ENCODE assay signal across 8 cellular contexts in the genomic region with DNA sequence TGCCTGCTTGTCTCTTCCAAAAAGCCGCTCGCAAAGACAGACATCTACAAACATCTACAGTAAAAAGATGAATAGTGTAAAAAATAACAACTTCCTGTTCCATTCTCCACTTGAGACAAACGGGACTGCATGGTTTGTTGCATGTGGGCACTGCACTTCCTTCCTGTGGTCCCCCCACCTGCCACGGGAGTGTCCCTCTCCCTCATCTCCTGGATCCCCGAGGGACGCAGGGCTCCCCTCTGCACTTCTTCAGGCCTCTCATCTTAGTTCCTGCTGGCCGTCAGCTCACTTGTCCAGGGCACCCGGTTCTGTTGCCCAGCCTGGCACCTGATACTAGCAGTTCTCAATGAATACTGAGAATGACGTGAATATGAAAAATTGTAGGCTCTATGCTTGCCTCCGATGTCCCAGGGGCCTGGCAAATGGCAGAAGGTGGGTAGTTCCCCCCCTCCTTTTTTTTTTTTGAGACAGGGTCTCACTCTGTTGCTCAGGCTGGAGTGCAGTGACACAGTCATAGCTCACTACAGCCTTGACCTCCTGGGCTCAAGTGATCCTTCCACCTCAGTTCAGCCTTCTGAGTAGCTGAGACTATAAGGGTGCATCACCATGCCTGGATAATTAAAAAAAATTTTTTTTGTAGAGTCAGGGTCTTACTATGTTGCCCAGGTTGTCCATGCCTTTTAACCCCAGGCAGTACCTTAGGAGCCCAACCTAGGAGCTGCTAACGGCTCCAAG. TPM values are rescaled to one million over a fixed set of nuclear protein-coding genes. Genes with fewer than 3 reads are reported as not detected.
DNase-seq lines count a peak whose midpoint lies in the region; ATAC-seq and TF ChIP-seq lines count a peak whose summit lies in the region.

No MANE protein-coding gene starts in this region.

- peak overlapping the region; percentile 66 to 91 (median 83) for H3K4me3 Mint-ChIP-seq in CD4-positive, alpha-beta memory T cell
- H3K4me3 Mint-ChIP-seq in nephron: peak overlapping the region in 1 of 3 experiments; percentile 74

- H3K36me3 ChIP-seq in CD4-positive, alpha-beta memory T cell (ENCODE audit: insufficient read depth, low read length): no peaks in the 10 kb centered on the region
- no peaks in the 10 kb centered on the region for H3K36me3 ChIP-seq in MM.1S (replicated peaks; ENCODE audit: insufficient read depth, low read length)

- intact Hi-C loops in CD4-positive, alpha-beta memory T cell (cut with micrococcal nuclease): loop anchor here (5.0 kb wide), 1 partner anchor 293 kb away; a partner anchor contains a TSS

- H3K27me3 Mint-ChIP-seq in CD4-positive, alpha-beta memory T cell: no peaks in the 10 kb centered on the region
- no peaks in the 10 kb centered on the region for H3K27me3 Mint-ChIP-seq in nephron (ENCODE audit: low read depth)

- H3K9me3 ChIP-seq in CD4-positive, alpha-beta memory T cell (ENCODE audit: control insufficient read depth in 1 of 2, low read length in 2 of 2): no peaks in the 10 kb centered on the region
- H3K9me3 ChIP-seq in MM.1S (replicated peaks; ENCODE audit: insufficient read depth, low read length): no peaks in the 10 kb centered on the region

- H3K4me1 ChIP-seq in CD4-positive, alpha-beta memory T cell (ENCODE audit: insufficient read depth, low read length): peaks cover 43% of the 10 kb centered on the region
- H3K4me1 ChIP-seq in MM.1S (ENCODE audit: low read length): peaks cover 20% of the 10 kb centered on the region

- peaks cover 3% of the 10 kb centered on the region; the same call in 1 of the 2 replicates for H3F3A ChIP-seq in MM.1S (ENCODE audit: insufficient read depth, low read length)

- DNase-seq in CD4-positive, alpha-beta memory T cell: peak; percentile 56 to 68 (median 65)
- DNase-seq in MM.1S (no peak), HCEC 1CT (no peak), LoVo (ENCODE audit: low spot score) (no peak), superior temporal gyrus (ENCODE audit: extremely low spot score) (no peak)
- DNase-seq in activated naive CD4-positive, alpha-beta T cell treated with anti-CD3 and anti-CD28 coated beads, Interleukin-2, amount 50 U/mL, for 72 hours (ENCODE audit: low spot score in 2 of 2): no peak

- CTCF ChIA-PET in CD4-positive, alpha-beta memory T cell (lab: Charles Lee; ENCODE audit: partially characterized antibody): interaction anchor here (1.0 kb wide), 1 partner anchor 24 kb away, joined by 4 read pairs; no protein-coding TSS in a partner anchor

- no peaks in the 10 kb centered on the region for H3K9me2 ChIP-seq in MM.1S (replicated peaks; ENCODE audit: insufficient read depth, low read length)

- ATAC-seq in activated naive CD4-positive, alpha-beta T cell treated with anti-CD3 and anti-CD28 coated beads, Interleukin-2, amount 50 U/mL, for 72 hours: no peak
- no peak for ATAC-seq in GM21447 (IDR thresholded peaks at IDR 0.05; ENCODE audit: unreplicated experiment)

- TF ChIP-seq CTCF in MM.1S (IDR thresholded peaks at IDR 0.05; ENCODE audit: low read length) (no peak), nephron (IDR thresholded peaks at IDR 0.05; ENCODE audit: unreplicated experiment in 3 of 3) (no peak)

- H3K9ac ChIP-seq in MM.1S (ENCODE audit: low read length): no peak overlapping the region

- no peak overlapping the region for H3K4me2 ChIP-seq in MM.1S (ENCODE audit: low read depth, low read length)

- H3K4me3 ChIP-seq in CD4-positive, alpha-beta memory T cell (ENCODE audit: low read length in 2 of 2): no peak overlapping the region
- H3K4me3 ChIP-seq in MM.1S (ENCODE audit: low read length): no peak overlapping the region

- peak overlapping the region; percentile 65 to 89 (median 80) for H3K27ac Mint-ChIP-seq in CD4-positive, alpha-beta memory T cell
- peak overlapping the region; percentile 31 to 52 for H3K27ac Mint-ChIP-seq in activated naive CD4-positive, alpha-beta T cell treated with anti-CD3 and anti-CD28 coated beads, Interleukin-2, amount 50 U/mL, for 72 hours
- peak overlapping the region in 2 of 3 experiments; percentile 44 to 61 for H3K27ac Mint-ChIP-seq in nephron

- H4K20me1 ChIP-seq in MM.1S (ENCODE audit: insufficient read depth, low read length): no peaks in the 10 kb centered on the region

- H3K27ac ChIP-seq in CD4-positive, alpha-beta memory T cell (ENCODE audit: low read depth, low read length): no peak overlapping the region
- H3K27ac ChIP-seq in MM.1S (ENCODE audit: low read length): peak overlapping the region; percentile 31; the same call in 1 of the 2 replicates

- H3K27me3 ChIP-seq in CD4-positive, alpha-beta memory T cell (ENCODE audit: insufficient read depth, low read length): no peaks in the 10 kb centered on the region
- no peaks in the 10 kb centered on the region for H3K27me3 ChIP-seq in MM.1S (replicated peaks; ENCODE audit: insufficient read depth, low read length)

- peaks cover 17% of the 10 kb centered on the region for H3K79me2 ChIP-seq in MM.1S (ENCODE audit: low read length)

- H3K9me3 Mint-ChIP-seq in CD4-positive, alpha-beta memory T cell: no peaks in the 10 kb centered on the region
- H3K9me3 Mint-ChIP-seq in activated naive CD4-positive, alpha-beta T cell treated with anti-CD3 and anti-CD28 coated beads, Interleukin-2, amount 50 U/mL, for 72 hours: no peaks in the 10 kb centered on the region
- H3K9me3 Mint-ChIP-seq in nephron: no peaks in the 10 kb centered on the region

- POLR2A ChIA-PET in CD4-positive, alpha-beta memory T cell (lab: Charles Lee; ENCODE audit: partially characterized antibody): interaction anchor here (1.2 to 1.3 kb wide), 2 partner anchors 18 to 63 kb away, joined by 4 read pairs; a partner anchor contains a TSS

- H2AFZ ChIP-seq in MM.1S (ENCODE audit: low read length): no peak overlapping the region

- peaks cover 10 to 36% (median 22%) of the 10 kb centered on the region in 4 donors for H3K4me1 Mint-ChIP-seq in CD4-positive, alpha-beta memory T cell
- peaks cover 24% of the 10 kb centered on the region for H3K4me1 Mint-ChIP-seq in nephron

- peaks cover 0 to 2% of the 10 kb centered on the region in 2 donors for H3K36me3 Mint-ChIP-seq in CD4-positive, alpha-beta memory T cell
- no peaks in the 10 kb centered on the region for H3K36me3 Mint-ChIP-seq in activated naive CD4-positive, alpha-beta T cell treated with anti-CD3 and anti-CD28 coated beads, Interleukin-2, amount 50 U/mL, for 72 hours
- no peaks in the 10 kb centered on the region for H3K36me3 Mint-ChIP-seq in nephron (ENCODE audit: low read depth)

RNA-seq across cellular contexts. Expression of a gene that starts 3.5 kb away (rescaled TPM):
- total RNA-seq in CD4-positive, alpha-beta memory T cell: 100 to 1,000 TPM; 242 to 278 TPM
- polyA plus RNA-seq in CD4-positive, alpha-beta memory T cell: 10 to 100 TPM; 31.8 to 88.9 TPM
- total RNA-seq in activated naive CD4-positive, alpha-beta T cell treated with anti-CD3 and anti-CD28 coated beads, Interleukin-2, amount 50 U/mL, for 72 hours: 100 to 1,000 TPM; 114 to 137 TPM

Comparison
In these comparisons a context has a peak if more than half of its experiments do, and no peak if none do; other contexts are left out.
1. DNase-seq: peak in CD4-positive, alpha-beta memory T cell (5 of 5); none in MM.1S (single experiment), activated naive CD4-positive, alpha-beta T cell treated with anti-CD3 and anti-CD28 coated beads, Interleukin-2, amount 50 U/mL, for 72 hours (0 of 2), HCEC 1CT (single experiment), LoVo (single experiment) and superior temporal gyrus (single experiment).
2. Peak in every context shown above with its lines, with median percentiles within 50 percentile points of each other: H3K27ac Mint-ChIP-seq.